ENCODE assay signal across 1 cellular context in the genomic region with DNA sequence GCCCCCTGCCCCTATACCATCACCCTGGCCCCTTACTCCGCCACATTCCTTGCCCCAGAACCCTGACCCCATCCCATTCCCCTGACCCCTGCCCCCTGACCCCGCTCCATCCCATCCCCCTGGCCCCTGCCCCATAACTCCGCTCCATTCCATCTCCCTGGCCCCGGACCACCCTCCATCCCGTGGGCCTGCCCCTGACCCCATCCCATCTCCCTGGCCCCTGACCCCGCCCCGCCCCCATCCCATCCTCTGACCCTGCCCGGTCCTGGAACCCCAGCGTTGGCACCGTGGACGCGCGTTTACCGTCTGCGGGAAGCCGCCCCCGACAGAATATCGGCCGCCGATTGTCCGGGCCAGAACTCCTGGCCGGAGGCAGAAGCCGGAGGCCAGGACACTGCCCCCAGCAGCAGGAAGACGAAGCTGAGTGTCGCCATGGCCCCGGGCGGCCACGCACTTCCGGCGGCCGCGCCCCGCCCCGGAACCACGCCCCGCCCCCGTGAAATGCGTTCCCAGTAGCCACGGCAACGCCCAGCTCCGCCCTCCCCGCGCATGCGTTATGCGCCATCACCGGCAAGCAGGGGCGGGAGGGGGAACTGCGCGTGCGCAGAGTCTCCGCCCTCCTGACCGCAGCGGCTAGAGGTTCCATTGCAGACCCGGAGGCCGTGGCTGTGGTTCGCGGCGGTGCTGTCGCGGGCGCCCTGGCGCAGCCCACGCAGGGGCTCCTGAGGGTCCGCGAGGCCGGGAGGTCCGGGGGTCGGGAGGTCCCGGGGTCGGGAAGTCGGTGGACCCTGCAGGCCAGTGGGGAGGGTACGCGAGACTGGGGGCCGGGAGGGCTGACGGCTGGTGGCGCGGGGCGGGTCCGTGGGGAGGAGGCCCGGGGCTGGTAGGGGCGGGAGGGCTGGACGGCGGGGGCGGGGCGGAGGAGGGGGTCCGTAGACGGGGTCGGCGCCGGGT.
TF ChIP-seq lines count a peak whose summit lies in the region.

A gene with protein sequence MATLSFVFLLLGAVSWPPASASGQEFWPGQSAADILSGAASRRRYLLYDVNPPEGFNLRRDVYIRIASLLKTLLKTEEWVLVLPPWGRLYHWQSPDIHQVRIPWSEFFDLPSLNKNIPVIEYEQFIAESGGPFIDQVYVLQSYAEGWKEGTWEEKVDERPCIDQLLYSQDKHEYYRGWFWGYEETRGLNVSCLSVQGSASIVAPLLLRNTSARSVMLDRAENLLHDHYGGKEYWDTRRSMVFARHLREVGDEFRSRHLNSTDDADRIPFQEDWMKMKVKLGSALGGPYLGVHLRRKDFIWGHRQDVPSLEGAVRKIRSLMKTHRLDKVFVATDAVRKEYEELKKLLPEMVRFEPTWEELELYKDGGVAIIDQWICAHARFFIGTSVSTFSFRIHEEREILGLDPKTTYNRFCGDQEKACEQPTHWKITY (minus strand): TSS at position 458 of the 954 bp plus-strand sequence. CDS start 24 bp downstream, at position 434.

TF ChIP-seq in HepG2, 621 proteins besides CTCF, POLR2A, EP300 and RAD21 (continued from another document and continues in another):
- TF ChIP-seq ZNF142 (CRISPR knock-in tag; IDR thresholded peaks at IDR 0.05) (no peak), ARID2 (CRISPR knock-in tag; IDR thresholded peaks at IDR 0.05; ENCODE audit: borderline replicate concordance) (no peak), DMTF1 (CRISPR knock-in tag; IDR thresholded peaks at IDR 0.05) (no peak), HHEX (CRISPR knock-in tag; IDR thresholded peaks at IDR 0.05) (no peak), HMGA1 (CRISPR knock-in tag; conservative IDR thresholded peaks at IDR 0.05) (no peak), ZNF570 (CRISPR knock-in tag; IDR thresholded peaks at IDR 0.05; ENCODE audit: borderline replicate concordance) (no peak), FOXM1 (CRISPR knock-in tag; IDR thresholded peaks at IDR 0.05) (no peak), ZNF160 (CRISPR knock-in tag; IDR thresholded peaks at IDR 0.05) (peak; percentile 48; the same call in 1 of the 2 replicates), PHF8 (CRISPR knock-in tag; IDR thresholded peaks at IDR 0.05) (peak; percentile 88), JARID2 (CRISPR knock-in tag; IDR thresholded peaks at IDR 0.05; ENCODE audit: insufficient replicate concordance) (no peak), ZNF720 (CRISPR knock-in tag; IDR thresholded peaks at IDR 0.05) (no peak), DMAP1 (CRISPR knock-in tag; IDR thresholded peaks at IDR 0.05) (peak; percentile 64; the same call in 1 of the 2 replicates), SUZ12 (IDR thresholded peaks at IDR 0.05; ENCODE audit: low read depth, low read length) (no peak), ZNF7 (CRISPR knock-in tag; IDR thresholded peaks at IDR 0.05) (no peak), IKZF5 (CRISPR knock-in tag; IDR thresholded peaks at IDR 0.05) (no peak), ARID4A (CRISPR knock-in tag; IDR thresholded peaks at IDR 0.05; ENCODE audit: borderline replicate concordance) (peak; percentile 83), GPN1 (CRISPR knock-in tag; IDR thresholded peaks at IDR 0.05; ENCODE audit: borderline replicate concordance) (no peak), ZNF17 (CRISPR knock-in tag; IDR thresholded peaks at IDR 0.05) (no peak), XBP1 (CRISPR knock-in tag; IDR thresholded peaks at IDR 0.05) (no peak), ZNF124 (CRISPR knock-in tag; IDR thresholded peaks at IDR 0.05) (no peak), ZNF468 (CRISPR knock-in tag; IDR thresholded peaks at IDR 0.05) (no peak), GATA4 (IDR thresholded peaks at IDR 0.05; ENCODE audit: borderline replicate concordance, low read depth) (no peak), ATF5 (CRISPR knock-in tag; IDR thresholded peaks at IDR 0.05; ENCODE audit: low read depth) (no peak), REXO4 (CRISPR knock-in tag; IDR thresholded peaks at IDR 0.05; ENCODE audit: borderline replicate concordance) (no peak), NFATC3 (CRISPR knock-in tag; IDR thresholded peaks at IDR 0.05) (no peak), ZNF839 (CRISPR knock-in tag; IDR thresholded peaks at IDR 0.05; ENCODE audit: borderline replicate concordance) (no peak), RNF2 (conservative IDR thresholded peaks at IDR 0.05; ENCODE audit: low read depth) (no peak), NR2C2 (CRISPR knock-in tag; IDR thresholded peaks at IDR 0.05; ENCODE audit: borderline replicate concordance) (peak; percentile 58), ZNF138 (CRISPR knock-in tag; IDR thresholded peaks at IDR 0.05; ENCODE audit: low read depth) (no peak), DNMT1 (CRISPR knock-in tag; IDR thresholded peaks at IDR 0.05) (no peak), ERF (CRISPR knock-in tag; IDR thresholded peaks at IDR 0.05) (0 out of 2 replicates have a peak, but pooled peaks have one; percentile 39), RAD51 (IDR thresholded peaks at IDR 0.05; ENCODE audit: borderline replicate concordance) (no peak)
- TF ChIP-seq, protein P1, sequence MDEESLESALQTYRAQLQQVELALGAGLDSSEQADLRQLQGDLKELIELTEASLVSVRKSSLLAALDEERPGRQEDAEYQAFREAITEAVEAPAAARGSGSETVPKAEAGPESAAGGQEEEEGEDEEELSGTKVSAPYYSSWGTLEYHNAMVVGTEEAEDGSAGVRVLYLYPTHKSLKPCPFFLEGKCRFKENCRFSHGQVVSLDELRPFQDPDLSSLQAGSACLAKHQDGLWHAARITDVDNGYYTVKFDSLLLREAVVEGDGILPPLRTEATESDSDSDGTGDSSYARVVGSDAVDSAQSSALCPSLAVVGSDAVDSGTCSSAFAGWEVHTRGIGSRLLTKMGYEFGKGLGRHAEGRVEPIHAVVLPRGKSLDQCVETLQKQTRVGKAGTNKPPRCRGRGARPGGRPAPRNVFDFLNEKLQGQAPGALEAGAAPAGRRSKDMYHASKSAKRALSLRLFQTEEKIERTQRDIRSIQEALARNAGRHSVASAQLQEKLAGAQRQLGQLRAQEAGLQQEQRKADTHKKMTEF (CRISPR knock-in tag; IDR thresholded peaks at IDR 0.05) = peak; percentile 43; the same call in 1 of the 2 replicates
- TF ChIP-seq, protein P2, sequence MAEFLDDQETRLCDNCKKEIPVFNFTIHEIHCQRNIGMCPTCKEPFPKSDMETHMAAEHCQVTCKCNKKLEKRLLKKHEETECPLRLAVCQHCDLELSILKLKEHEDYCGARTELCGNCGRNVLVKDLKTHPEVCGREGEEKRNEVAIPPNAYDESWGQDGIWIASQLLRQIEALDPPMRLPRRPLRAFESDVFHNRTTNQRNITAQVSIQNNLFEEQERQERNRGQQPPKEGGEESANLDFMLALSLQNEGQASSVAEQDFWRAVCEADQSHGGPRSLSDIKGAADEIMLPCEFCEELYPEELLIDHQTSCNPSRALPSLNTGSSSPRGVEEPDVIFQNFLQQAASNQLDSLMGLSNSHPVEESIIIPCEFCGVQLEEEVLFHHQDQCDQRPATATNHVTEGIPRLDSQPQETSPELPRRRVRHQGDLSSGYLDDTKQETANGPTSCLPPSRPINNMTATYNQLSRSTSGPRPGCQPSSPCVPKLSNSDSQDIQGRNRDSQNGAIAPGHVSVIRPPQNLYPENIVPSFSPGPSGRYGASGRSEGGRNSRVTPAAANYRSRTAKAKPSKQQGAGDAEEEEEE (CRISPR knock-in tag; IDR thresholded peaks at IDR 0.05; ENCODE audit: borderline replicate concordance) = no peak
